Comparison of ENCODE assay signal across 22 cellular contexts in genomic region chr9:136331030-136331429, GRCh38. TPM values are rescaled to one million over a fixed set of nuclear protein-coding genes. Genes with fewer than 3 reads are reported as not detected.
DNase-seq lines count a peak whose midpoint lies in the region; ATAC-seq, FAIRE-seq and TF ChIP-seq lines count a peak whose summit lies in the region.
"Had no signal": no experiment of that assay in that cellular context is flagged by ENCODE, and none has a peak within 500 bp of the region (broad histone marks: within the 10 kb centered on the region; RNA-seq: fewer than 3 reads in every experiment).

No MANE protein-coding gene starts in this region.

- H4K8ac ChIP-seq in neuronal stem cell (ENCODE audit: low read depth, low read length): no peak overlapping the region

- no peaks in the 10 kb centered on the region for H3K9me1 ChIP-seq in K562 (ENCODE audit: control insufficient read depth, insufficient read depth, low read length)

- intact Hi-C loops in left ventricle myocardium superior (cut with micrococcal nuclease) (no loop called here), left cardiac atrium (cut with DNase I) (no loop called here), K562 (cut with micrococcal nuclease) (no loop called here), uterus (cut with DNase I; ENCODE audit: low total_unique reads) (no loop called here)

- peaks cover 15% of the 10 kb centered on the region for H3K79me2 ChIP-seq in K562 (ENCODE audit: control insufficient read depth, insufficient read depth, low read length)

- peak overlapping the region in 4 of 10 experiments; percentile 71 to 91 (median 87); a peak in 5 of 20 replicates for H3K4me3 ChIP-seq in BLaER1 treated with 17β-estradiol and CSF1 and Interleukin-3, amounts not matched to agents 10 nM and 100 nM
- no peak overlapping the region for H3K4me3 ChIP-seq in K562
- no peak overlapping the region for H3K4me3 ChIP-seq in neuronal stem cell (ENCODE audit: low read length in 2 of 2)
- H3K4me3 ChIP-seq in uterus: no peak overlapping the region
- H3K4me3 ChIP-seq: A549, GM12878, GM23248 had no signal

- peaks cover 36 to 66% (median 59%) of the 10 kb centered on the region in 10 experiments for H3K4me1 ChIP-seq in BLaER1 treated with 17β-estradiol and CSF1 and Interleukin-3, amounts not matched to agents 10 nM and 100 nM
- H3K4me1 ChIP-seq in K562 (replicated peaks in 1 of 2; ENCODE audit: control insufficient read depth in 2 of 2, insufficient read depth in 2 of 2, low read length in 2 of 2) (peaks cover 4 to 94% of the 10 kb centered on the region in 2 experiments), neuronal stem cell (ENCODE audit: control insufficient read depth in 2 of 2, insufficient read depth in 1 of 2, low read depth in 1 of 2, low read length in 2 of 2) (peaks cover 23 to 24% of the 10 kb centered on the region in 2 donors), uterus (peaks cover 0 to 26% of the 10 kb centered on the region in 2 donors)

- in situ Hi-C loops in K562 (cut with MboI): loop anchor here (25.0 kb wide), 1 partner anchor 306 kb away; no protein-coding TSS in a partner anchor

- H3K23ac ChIP-seq in neuronal stem cell (ENCODE audit: low read depth, low read length, poor library complexity): no peak overlapping the region

- TF ChIP-seq POLR2A in K562 (conservative IDR thresholded peaks at IDR 0.05): no peak
- TF ChIP-seq POLR2A in uterus (IDR thresholded peaks at IDR 0.05): no peak

- H2AFZ ChIP-seq in K562 (ENCODE audit: low read depth, low read length) (no peak overlapping the region), neuronal stem cell (ENCODE audit: low read length) (no peak overlapping the region)
- H2AFZ ChIP-seq: GM23248 had no signal

- DNase-seq in left ventricle myocardium superior (peak; percentile 19), left cardiac atrium (no peak), K562 (ENCODE audit: extremely low read depth in 1 of 4, low spot score in 3 of 4) (no peak), neuronal stem cell (ENCODE audit: low spot score) (no peak), uterus (no peak)
- DNase-seq: C1 segment of cervical spinal cord; CD4-positive, CD25-positive, alpha-beta regulatory T cell; CD8-positive, alpha-beta memory T cell; COR-L47; DMS 273 treated with DMSO at 0.1 percent for 48 hours; DMS53; DND-41; EL; GM23248 had no signal

- peaks cover 48% of the 10 kb centered on the region for H3K79me1 ChIP-seq in neuronal stem cell (ENCODE audit: low read depth, low read length)

- H3K9ac ChIP-seq in BLaER1 treated with 17β-estradiol and CSF1 and Interleukin-3, amounts not matched to agents 10 nM and 100 nM: peak overlapping the region in 9 of 11 experiments; percentile 30 to 95 (median 86); a peak in 14 of 22 replicates
- H3K9ac ChIP-seq in K562 (ENCODE audit: insufficient read depth in 1 of 2, low read depth in 2 of 2, low read length in 2 of 2): no peak overlapping the region; a peak in 1 of 4 replicates
- no peak overlapping the region for H3K9ac ChIP-seq in neuronal stem cell (ENCODE audit: low read depth, low read length, poor library complexity)

- no peak overlapping the region for H2BK5ac ChIP-seq in neuronal stem cell (ENCODE audit: low read length)

- H3K4me2 ChIP-seq in BLaER1 treated with 17β-estradiol and CSF1 and Interleukin-3, amounts not matched to agents 10 nM and 100 nM: peak overlapping the region in 9 of 11 experiments; percentile 93 to 100 (median 99); a peak in 18 of 22 replicates
- H3K4me2 ChIP-seq in K562 (ENCODE audit: insufficient read depth, low read length) (no peak overlapping the region), neuronal stem cell (ENCODE audit: insufficient read depth, low read length, poor library complexity, severe bottlenecking) (no peak overlapping the region)
- H3K4me2 ChIP-seq: A549 had no signal

- POLR2A ChIA-PET in K562 (lab: Yijun Ruan, JAX): no interaction called here

- peak overlapping the region; percentile 48 for H3K18ac ChIP-seq in neuronal stem cell (ENCODE audit: low read length)

- H3K36me3 ChIP-seq in BLaER1 treated with 17β-estradiol and CSF1 and Interleukin-3, amounts not matched to agents 10 nM and 100 nM: peaks cover 0 to 54% (median 44%) of the 10 kb centered on the region in 11 experiments; a peak in 19 of 22 replicates
- no peaks in the 10 kb centered on the region for H3K36me3 ChIP-seq in K562 (ENCODE audit: control insufficient read depth, insufficient read depth, low read length)
- H3K36me3 ChIP-seq in neuronal stem cell (replicated peaks in 1 of 2; ENCODE audit: control insufficient read depth in 2 of 2, insufficient read depth in 2 of 2, low read length in 2 of 2): peaks cover 6 to 22% of the 10 kb centered on the region in 2 donors
- H3K36me3 ChIP-seq in uterus: no peaks in the 10 kb centered on the region

- H2BK120ac ChIP-seq in neuronal stem cell (ENCODE audit: low read depth, low read length): no peak overlapping the region

- H2BK12ac ChIP-seq in neuronal stem cell (ENCODE audit: low read length): no peak overlapping the region

- 91% methylated on average over 7 of the region's 15 CpGs for WGBS in K562 (ENCODE audit: insufficient coverage, low coverage, missing lambda C conversion rate)
- WGBS in neuronal stem cell (ENCODE audit: extremely low coverage in 2 of 2, insufficient read length in 2 of 2, insufficient replicate concordance in 1 of 2), 2 donors: no CpG with 5 or more reads among the region's 15 CpGs

- H3K27me3 ChIP-seq in BLaER1 treated with 17β-estradiol and CSF1 and Interleukin-3, amounts not matched to agents 10 nM and 100 nM: no peaks in the 10 kb centered on the region
- no peaks in the 10 kb centered on the region for H3K27me3 ChIP-seq in K562 (ENCODE audit: control insufficient read depth in 2 of 2, insufficient read depth in 2 of 2, low read length in 2 of 2)
- no peaks in the 10 kb centered on the region for H3K27me3 ChIP-seq in neuronal stem cell (ENCODE audit: control insufficient read depth in 3 of 3, insufficient read depth in 3 of 3, low read depth in 1 of 3, low read length in 3 of 3)
- no peaks in the 10 kb centered on the region for H3K27me3 ChIP-seq in uterus

- peak overlapping the region in 6 of 11 experiments; percentile 37 to 93 (median 86); a peak in 9 of 22 replicates for H3K27ac ChIP-seq in BLaER1 treated with 17β-estradiol and CSF1 and Interleukin-3, amounts not matched to agents 10 nM and 100 nM
- no peak overlapping the region for H3K27ac ChIP-seq in K562 (ENCODE audit: extremely low read depth, low read depth, low read length)
- no peak overlapping the region for H3K27ac ChIP-seq in neuronal stem cell (replicated peaks; ENCODE audit: low read length)
- no peak overlapping the region for H3K27ac ChIP-seq in uterus
- H3K27ac ChIP-seq: 22Rv1, A549, GM23248 had no signal

- CTCF ChIA-PET in K562 (lab: Yijun Ruan, JAX; ENCODE audit: low intra/inter-chr PET ratio): no interaction called here

- no peaks in the 10 kb centered on the region for H3K9me3 ChIP-seq in BLaER1 treated with 17β-estradiol and CSF1 and Interleukin-3, amounts not matched to agents 10 nM and 100 nM (replicated peaks in 1 of 11)
- no peaks in the 10 kb centered on the region for H3K9me3 ChIP-seq in K562 (replicated peaks; ENCODE audit: control insufficient read depth, insufficient read depth, low read depth, low read length)
- H3K9me3 ChIP-seq in neuronal stem cell (replicated peaks in 1 of 2; ENCODE audit: control insufficient read depth in 2 of 2, insufficient read depth in 1 of 2, low read depth in 1 of 2, low read length in 2 of 2): no peaks in the 10 kb centered on the region
- no peaks in the 10 kb centered on the region for H3K9me3 ChIP-seq in uterus
- H3K9me3 ChIP-seq: A549 had no signal

- no peak for TF ChIP-seq RAD21 in K562 (CRISPR knock-in tag; conservative IDR thresholded peaks at IDR 0.05 in 1 of 2, IDR thresholded peaks at IDR 0.05 in 1 of 2)

- H4K91ac ChIP-seq in neuronal stem cell (ENCODE audit: low read depth, low read length, poor library complexity): no peak overlapping the region

- no peak for TF ChIP-seq CTCF in K562 (IDR thresholded peaks at IDR 0.05 in 2 of 3, conservative IDR thresholded peaks at IDR 0.05 in 1 of 3; ENCODE audit: insufficient read depth in 2 of 3, low read depth in 1 of 3, low read length in 3 of 3)
- TF ChIP-seq CTCF in uterus (IDR thresholded peaks at IDR 0.05): no peak

- no peak for ATAC-seq in left ventricle myocardium superior
- ATAC-seq in left cardiac atrium: no peak
- no peak for ATAC-seq in K562
- ATAC-seq in GM21576 (IDR thresholded peaks at IDR 0.05; ENCODE audit: unreplicated experiment): no peak
- ATAC-seq in HG03439 (IDR thresholded peaks at IDR 0.05; ENCODE audit: unreplicated experiment): no peak
- ATAC-seq: A549, GM12878, HCT116 had no signal

- no peak overlapping the region for H3K4ac ChIP-seq in neuronal stem cell (ENCODE audit: low read length)

- no peak overlapping the region for H2BK15ac ChIP-seq in neuronal stem cell (ENCODE audit: low read length)

- peak overlapping the region; percentile 82 for H3K14ac ChIP-seq in neuronal stem cell (ENCODE audit: low read length)

- no peak for TF ChIP-seq EP300 in K562 (IDR thresholded peaks at IDR 0.05; ENCODE audit: low read length)

- no TSS peak for BruUV-seq in K562 (replicated peaks; lab: Mats Ljungman, UMichigan)

- no peak overlapping the region for H2AK5ac ChIP-seq in neuronal stem cell (ENCODE audit: low read depth, low read length)

- H4K20me1 ChIP-seq in BLaER1 treated with 17β-estradiol and CSF1 and Interleukin-3, amounts not matched to agents 10 nM and 100 nM: peaks cover 0 to 82% (median 77%) of the 10 kb centered on the region in 11 experiments; a peak in 20 of 22 replicates
- H4K20me1 ChIP-seq in K562 (replicated peaks; ENCODE audit: control insufficient read depth, insufficient read depth, low read length): no peaks in the 10 kb centered on the region

- no peak for FAIRE-seq in K562 (lab: Jason Lieb, UNC)
- FAIRE-seq: A549, GM12878 had no signal

RNA-seq across cellular contexts. Expression of gene GPSM1, which starts 3.7 kb away (rescaled TPM):
- total RNA-seq in left ventricle myocardium superior: 61.7 TPM
- 10 to 100 TPM; 55.6 to 58.6 TPM for total RNA-seq in left cardiac atrium
- total RNA-seq in K562 (2011; cell fraction: chromatin; rRNA removed; ENCODE audit: low replicate concordance): 13.9 and 58.1 TPM in 2 replicates
- 30.3 and 36.2 TPM in 2 replicates for total RNA-seq in K562 (2011; cell fraction: nucleolus; rRNA removed)
- total RNA-seq in K562 (2011; cell fraction: nucleoplasm; rRNA removed): 16.3 and 19.9 TPM in 2 replicates
- 12.7 and 16.0 TPM in 2 replicates for total RNA-seq in K562 (2014; rRNA removed)
- total RNA-seq in K562 (2014; rRNA removed; fragmentation: Illumina TruSeq; extraction: Trizol): 0.54 and 0.76 TPM in 2 replicates
- 3.1 and 4.1 TPM in 2 replicates for total RNA-seq in K562 (2015; rRNA removed; fragmentation: Illumina TruSeq; extraction: Trizol)
- 12.4 and 14.2 TPM in 2 replicates for total RNA-seq in K562 (2021)
- 5.4 and 6.7 TPM in 2 replicates for polyA plus RNA-seq in K562 (2011; rRNA removed)
- 5.4 and 23.3 TPM in 2 replicates for polyA plus RNA-seq in K562 (2011; cell fraction: cytosol; rRNA removed)
- polyA plus RNA-seq in K562 (2011; cell fraction: nucleus; rRNA removed): 21.3 and 47.7 TPM in 2 replicates
- 5.3 and 13.8 TPM in 2 replicates for polyA plus RNA-seq in K562 (2012)
- 1.9 and 5.2 TPM in 2 replicates for polyA plus RNA-seq in K562 (2014; fragmentation: Illumina TruSeq; extraction: Trizol)
- under 1 TPM; 0.04 to 0.10 TPM for polyA plus RNA-seq in K562 (2014; fragmentation: Nextera tagmentation; extraction: Ambion mirVana)
- polyA plus RNA-seq in K562 (2014; rRNA removed): 9.2 and 10.1 TPM in 2 replicates
- 1.4 and 3.0 TPM in 2 replicates for polyA minus RNA-seq in K562 (2011; rRNA and poly(A)+ RNA removed)
- 7.8 and 9.2 TPM in 2 replicates for polyA minus RNA-seq in K562 (2011; cell fraction: cytosol; rRNA and poly(A)+ RNA removed)
- 12.7 and 13.3 TPM in 2 replicates for polyA minus RNA-seq in K562 (2011; cell fraction: nucleus; rRNA and poly(A)+ RNA removed)
- 37.4 TPM for polyA plus RNA-seq in neuronal stem cell (2013, experiment 1 of 2)
- polyA plus RNA-seq in neuronal stem cell (2013, experiment 2 of 2): 37.2 TPM
- 10 to 100 TPM in 2 of 4 donors, 1 to 10 TPM in 2; 4.4 to 43.6 (median 24.1) TPM for total RNA-seq in uterus

RNA-seq across cellular contexts. Expression of gene CCDC187, which starts 27.1 kb away (rescaled TPM):
- not detected for total RNA-seq in left ventricle myocardium superior
- total RNA-seq in left cardiac atrium: not detected
- 0.53 TPM in 1 of 2 replicates, not detected in the other for total RNA-seq in K562 (2011; cell fraction: chromatin; rRNA removed; ENCODE audit: low replicate concordance)
- 0.13 and 0.33 TPM in 2 replicates for total RNA-seq in K562 (2011; cell fraction: nucleolus; rRNA removed)
- 0.15 and 0.46 TPM in 2 replicates for total RNA-seq in K562 (2011; cell fraction: nucleoplasm; rRNA removed)
- total RNA-seq in K562 (2014; rRNA removed): not detected in 2 replicates
- total RNA-seq in K562 (2014; rRNA removed; fragmentation: Illumina TruSeq; extraction: Trizol): not detected in 2 replicates
- not detected in 2 replicates for total RNA-seq in K562 (2015; rRNA removed; fragmentation: Illumina TruSeq; extraction: Trizol)
- 0.02 TPM in 1 of 2 replicates, not detected in the other for total RNA-seq in K562 (2021)
- polyA plus RNA-seq in K562 (2011; rRNA removed): not detected in 2 replicates
- polyA plus RNA-seq in K562 (2011; cell fraction: cytosol; rRNA removed): 0.07 TPM in 1 of 2 replicates, not detected in the other
- polyA plus RNA-seq in K562 (2011; cell fraction: nucleus; rRNA removed): 0.01 and 0.40 TPM in 2 replicates
- 0.04 TPM in 1 of 2 replicates, not detected in the other for polyA plus RNA-seq in K562 (2012)
- not detected in 2 replicates for polyA plus RNA-seq in K562 (2014; fragmentation: Illumina TruSeq; extraction: Trizol)
- not detected for polyA plus RNA-seq in K562 (2014; fragmentation: Nextera tagmentation; extraction: Ambion mirVana)
- polyA plus RNA-seq in K562 (2014; rRNA removed): not detected in 2 replicates
- not detected in 2 replicates for polyA minus RNA-seq in K562 (2011; rRNA and poly(A)+ RNA removed)
- not detected in 2 replicates for polyA minus RNA-seq in K562 (2011; cell fraction: cytosol; rRNA and poly(A)+ RNA removed)
- 0.11 and 0.27 TPM in 2 replicates for polyA minus RNA-seq in K562 (2011; cell fraction: nucleus; rRNA and poly(A)+ RNA removed)
- 0.08 TPM for polyA plus RNA-seq in neuronal stem cell (2013, experiment 1 of 2)
- polyA plus RNA-seq in neuronal stem cell (2013, experiment 2 of 2): 0.08 TPM
- 1 to 10 TPM in 2 of 4 donors, under 1 TPM in 2; 0.27 to 5.1 (median 2.2) TPM for total RNA-seq in uterus
- total RNA-seq: CD4-positive, CD25-positive, alpha-beta regulatory T cell; CD8-positive, alpha-beta memory T cell; GM23248; H7 had no signal
- polyA plus RNA-seq: CD4-positive, CD25-positive, alpha-beta regulatory T cell; CD8-positive, alpha-beta memory T cell; GM23248 had no signal

RNA-seq across cellular contexts. Expression of gene DNLZ, which starts 32.5 kb away (rescaled TPM):
- total RNA-seq in left ventricle myocardium superior (40.2 TPM), left cardiac atrium (10 to 100 TPM; 23.2 to 30.6 TPM), K562 (2014; rRNA removed) (44.6 and 56.7 TPM in 2 replicates), K562 (2014; rRNA removed; fragmentation: Illumina TruSeq; extraction: Trizol) (2.2 and 3.4 TPM in 2 replicates), K562 (2015; rRNA removed; fragmentation: Illumina TruSeq; extraction: Trizol) (10.0 and 10.8 TPM in 2 replicates), K562 (2021) (25.6 and 25.8 TPM in 2 replicates), uterus (10 to 100 TPM in 3 of 4 donors, 1 to 10 TPM in 1; 6.8 to 29.4 (median 27.3) TPM)
- 3.5 and 12.0 TPM in 2 replicates for total RNA-seq in K562 (2011; cell fraction: chromatin; rRNA removed; ENCODE audit: low replicate concordance)
- 9.3 and 11.7 TPM in 2 replicates for total RNA-seq in K562 (2011; cell fraction: nucleolus; rRNA removed)
- 3.4 and 4.8 TPM in 2 replicates for total RNA-seq in K562 (2011; cell fraction: nucleoplasm; rRNA removed)
- polyA plus RNA-seq in K562 (2011; rRNA removed) (3.1 and 3.2 TPM in 2 replicates), K562 (2014; fragmentation: Illumina TruSeq; extraction: Trizol) (2.2 and 4.2 TPM in 2 replicates), K562 (2014; fragmentation: Nextera tagmentation; extraction: Ambion mirVana) (under 1 TPM; 0.17 to 0.36 TPM), K562 (2014; rRNA removed) (22.1 and 29.8 TPM in 2 replicates)
- 7.6 and 27.3 TPM in 2 replicates for polyA plus RNA-seq in K562 (2011; cell fraction: cytosol; rRNA removed)
- 4.2 and 7.4 TPM in 2 replicates for polyA plus RNA-seq in K562 (2011; cell fraction: nucleus; rRNA removed)
- 8.5 and 15.9 TPM in 2 replicates for polyA plus RNA-seq in K562 (2012)
- 0.28 TPM in 1 of 2 replicates, not detected in the other for polyA minus RNA-seq in K562 (2011; rRNA and poly(A)+ RNA removed)
- 2.6 and 3.4 TPM in 2 replicates for polyA minus RNA-seq in K562 (2011; cell fraction: cytosol; rRNA and poly(A)+ RNA removed)
- 2.9 and 3.6 TPM in 2 replicates for polyA minus RNA-seq in K562 (2011; cell fraction: nucleus; rRNA and poly(A)+ RNA removed)
- 6.7 TPM for polyA plus RNA-seq in neuronal stem cell (2013, experiment 1 of 2)
- polyA plus RNA-seq in neuronal stem cell (2013, experiment 2 of 2): 6.9 TPM

RNA-seq across cellular contexts. Expression of gene CARD9, which starts 42.4 kb away (rescaled TPM):
- 0.79 TPM for total RNA-seq in left ventricle myocardium superior
- 1 to 10 TPM in 1 of 2 donors, under 1 TPM in 1; 0.86 to 2.4 TPM for total RNA-seq in left cardiac atrium
- 37.4 and 149 TPM in 2 replicates for total RNA-seq in K562 (2011; cell fraction: chromatin; rRNA removed; ENCODE audit: low replicate concordance)
- total RNA-seq in K562 (2011; cell fraction: nucleolus; rRNA removed): 92.6 and 92.9 TPM in 2 replicates
- 39.7 and 46.5 TPM in 2 replicates for total RNA-seq in K562 (2011; cell fraction: nucleoplasm; rRNA removed)
- total RNA-seq in K562 (2014; rRNA removed): 37.6 and 40.1 TPM in 2 replicates
- total RNA-seq in K562 (2014; rRNA removed; fragmentation: Illumina TruSeq; extraction: Trizol): 3.5 and 3.6 TPM in 2 replicates
- total RNA-seq in K562 (2015; rRNA removed; fragmentation: Illumina TruSeq; extraction: Trizol): 14.6 and 15.8 TPM in 2 replicates
- 35.6 and 42.7 TPM in 2 replicates for total RNA-seq in K562 (2021)
- polyA plus RNA-seq in K562 (2011; rRNA removed): 9.7 and 27.8 TPM in 2 replicates
- 10.5 and 13.4 TPM in 2 replicates for polyA plus RNA-seq in K562 (2011; cell fraction: cytosol; rRNA removed)
- polyA plus RNA-seq in K562 (2011; cell fraction: nucleus; rRNA removed): 231 and 234 TPM in 2 replicates
- 21.9 and 61.0 TPM in 2 replicates for polyA plus RNA-seq in K562 (2012)
- 4.7 and 13.2 TPM in 2 replicates for polyA plus RNA-seq in K562 (2014; fragmentation: Illumina TruSeq; extraction: Trizol)
- polyA plus RNA-seq in K562 (2014; fragmentation: Nextera tagmentation; extraction: Ambion mirVana): 1 to 10 TPM; 1.7 to 2.0 TPM
- 40.4 and 53.0 TPM in 2 replicates for polyA plus RNA-seq in K562 (2014; rRNA removed)
- 4.8 and 5.0 TPM in 2 replicates for polyA minus RNA-seq in K562 (2011; rRNA and poly(A)+ RNA removed)
- 7.2 and 12.8 TPM in 2 replicates for polyA minus RNA-seq in K562 (2011; cell fraction: cytosol; rRNA and poly(A)+ RNA removed)
- polyA minus RNA-seq in K562 (2011; cell fraction: nucleus; rRNA and poly(A)+ RNA removed): 25.8 and 55.4 TPM in 2 replicates
- polyA plus RNA-seq in neuronal stem cell (2013, experiment 1 of 2): 0.14 TPM
- 0.17 TPM for polyA plus RNA-seq in neuronal stem cell (2013, experiment 2 of 2)
- 10 to 100 TPM in 1 of 4 donors, 1 to 10 TPM in 2, under 1 TPM in 1; under 0.01 to 10.6 (median 2.5) TPM for total RNA-seq in uterus
- polyA plus RNA-seq: CD8-positive, alpha-beta memory T cell had no signal

Comparison
In these comparisons a context has a peak if more than half of its experiments do, and no peak if none do; other contexts are left out.
1. H3K27ac ChIP-seq: peak in BLaER1 treated with 17β-estradiol and CSF1 and Interleukin-3, amounts not matched to agents 10 nM and 100 nM (6 of 11); none in K562 (single experiment), neuronal stem cell (single experiment) and uterus (0 of 2).
2. H3K4me2 ChIP-seq: peak in BLaER1 treated with 17β-estradiol and CSF1 and Interleukin-3, amounts not matched to agents 10 nM and 100 nM (9 of 11); none in K562 (single experiment) and neuronal stem cell (single experiment).
3. H3K9ac ChIP-seq: peak in BLaER1 treated with 17β-estradiol and CSF1 and Interleukin-3, amounts not matched to agents 10 nM and 100 nM (9 of 11); none in K562 (0 of 2) and neuronal stem cell (single experiment).